Comparison of ENCODE assay signal across 1 cellular context in the genomic region with DNA sequence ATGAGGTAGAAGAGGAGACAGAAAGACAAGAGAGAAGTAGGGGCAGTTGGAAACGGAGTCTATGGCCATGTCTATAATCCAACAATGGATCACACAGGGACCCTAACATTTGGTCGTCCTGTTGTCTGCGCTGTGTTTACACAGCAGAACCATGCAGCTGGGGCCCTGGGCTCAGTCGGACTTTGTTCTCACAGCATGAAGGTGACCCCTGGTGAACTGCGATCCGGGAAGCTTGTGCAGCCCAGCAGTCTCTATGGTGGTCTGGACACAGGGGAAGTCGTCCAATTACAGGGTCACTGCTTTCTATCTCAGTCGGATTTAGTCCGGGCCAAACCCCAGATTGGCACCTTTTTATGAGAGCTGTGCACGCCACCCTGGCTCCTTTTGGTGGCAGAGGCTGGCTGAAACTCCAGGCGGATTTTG.
TF ChIP-seq lines count a peak whose summit lies in the region.

No MANE protein-coding gene starts in this region.

TF ChIP-seq in HepG2, 621 proteins besides CTCF, POLR2A, EP300 and RAD21 (continued from another document and continues in another):
- TF ChIP-seq, protein P1, sequence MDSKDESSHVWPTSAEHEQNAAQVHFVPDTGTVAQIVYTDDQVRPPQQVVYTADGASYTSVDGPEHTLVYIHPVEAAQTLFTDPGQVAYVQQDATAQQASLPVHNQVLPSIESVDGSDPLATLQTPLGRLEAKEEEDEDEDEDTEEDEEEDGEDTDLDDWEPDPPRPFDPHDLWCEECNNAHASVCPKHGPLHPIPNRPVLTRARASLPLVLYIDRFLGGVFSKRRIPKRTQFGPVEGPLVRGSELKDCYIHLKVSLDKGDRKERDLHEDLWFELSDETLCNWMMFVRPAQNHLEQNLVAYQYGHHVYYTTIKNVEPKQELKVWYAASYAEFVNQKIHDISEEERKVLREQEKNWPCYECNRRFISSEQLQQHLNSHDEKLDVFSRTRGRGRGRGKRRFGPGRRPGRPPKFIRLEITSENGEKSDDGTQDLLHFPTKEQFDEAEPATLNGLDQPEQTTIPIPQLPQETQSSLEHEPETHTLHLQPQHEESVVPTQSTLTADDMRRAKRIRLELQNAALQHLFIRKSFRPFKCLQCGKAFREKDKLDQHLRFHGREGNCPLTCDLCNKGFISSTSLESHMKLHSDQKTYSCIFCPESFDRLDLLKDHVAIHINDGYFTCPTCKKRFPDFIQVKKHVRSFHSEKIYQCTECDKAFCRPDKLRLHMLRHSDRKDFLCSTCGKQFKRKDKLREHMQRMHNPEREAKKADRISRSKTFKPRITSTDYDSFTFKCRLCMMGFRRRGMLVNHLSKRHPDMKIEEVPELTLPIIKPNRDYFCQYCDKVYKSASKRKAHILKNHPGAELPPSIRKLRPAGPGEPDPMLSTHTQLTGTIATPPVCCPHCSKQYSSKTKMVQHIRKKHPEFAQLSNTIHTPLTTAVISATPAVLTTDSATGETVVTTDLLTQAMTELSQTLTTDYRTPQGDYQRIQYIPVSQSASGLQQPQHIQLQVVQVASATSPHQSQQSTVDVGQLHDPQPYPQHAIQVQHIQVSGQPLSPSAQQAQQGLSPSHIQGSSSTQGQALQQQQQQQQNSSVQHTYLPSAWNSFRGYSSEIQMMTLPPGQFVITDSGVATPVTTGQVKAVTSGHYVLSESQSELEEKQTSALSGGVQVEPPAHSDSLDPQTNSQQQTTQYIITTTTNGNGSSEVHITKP (CRISPR knock-in tag; IDR thresholded peaks at IDR 0.05; ENCODE audit: low read depth) = peak; percentile 91
- TF ChIP-seq PHF8 (CRISPR knock-in tag; IDR thresholded peaks at IDR 0.05) (peak; percentile 62), ZNF17 (CRISPR knock-in tag; IDR thresholded peaks at IDR 0.05) (no peak), ZNF891 (CRISPR knock-in tag; IDR thresholded peaks at IDR 0.05) (peak; percentile 76; the same call in 1 of the 2 replicates), ZBTB3 (CRISPR knock-in tag; IDR thresholded peaks at IDR 0.05; ENCODE audit: borderline replicate concordance, low read depth) (peak; percentile 64; the same call in 1 of the 2 replicates), ZNF430 (CRISPR knock-in tag; IDR thresholded peaks at IDR 0.05) (no peak), ZNF670 (CRISPR knock-in tag; IDR thresholded peaks at IDR 0.05; ENCODE audit: borderline replicate concordance) (peak; percentile 89), ZFAT (CRISPR knock-in tag; conservative IDR thresholded peaks at IDR 0.05) (no peak), ZNF225 (CRISPR knock-in tag; IDR thresholded peaks at IDR 0.05) (peak; percentile 82; the same call in 1 of the 2 replicates), ZBTB8A (CRISPR knock-in tag; IDR thresholded peaks at IDR 0.05; ENCODE audit: borderline replicate concordance, low read depth) (no peak), ZSCAN30 (CRISPR knock-in tag; IDR thresholded peaks at IDR 0.05) (no peak), ZNF772 (CRISPR knock-in tag; IDR thresholded peaks at IDR 0.05) (peak; percentile 88; the same call in 1 of the 2 replicates), MAFF (IDR thresholded peaks at IDR 0.05; ENCODE audit: low read depth, low read length) (no peak), ZBTB37 (CRISPR knock-in tag; IDR thresholded peaks at IDR 0.05) (peak; percentile 54; the same call in 1 of the 2 replicates), FOXP1 (IDR thresholded peaks at IDR 0.05) (peak; percentile 83), FOXP1 (CRISPR knock-in tag; IDR thresholded peaks at IDR 0.05) (peak; percentile 99), HNRNPK (IDR thresholded peaks at IDR 0.05; ENCODE audit: low read depth, low read length, poor library complexity, severe bottlenecking) (no peak), KDM2A (CRISPR knock-in tag; IDR thresholded peaks at IDR 0.05; ENCODE audit: borderline replicate concordance, low read depth) (peak; percentile 90), GABPB1 (CRISPR knock-in tag; IDR thresholded peaks at IDR 0.05) (peak; percentile 66), PLSCR1 (CRISPR knock-in tag; IDR thresholded peaks at IDR 0.05; ENCODE audit: borderline replicate concordance) (no peak), SOX6 (IDR thresholded peaks at IDR 0.05) (no peak), SOX6 (CRISPR knock-in tag; IDR thresholded peaks at IDR 0.05) (peak; percentile 98), RORA (CRISPR knock-in tag; IDR thresholded peaks at IDR 0.05) (no peak), MATR3 (CRISPR knock-in tag; IDR thresholded peaks at IDR 0.05) (no peak), YEATS4 (CRISPR knock-in tag; IDR thresholded peaks at IDR 0.05; ENCODE audit: borderline replicate concordance) (peak; percentile 92), RELA (CRISPR knock-in tag; IDR thresholded peaks at IDR 0.05) (no peak), ZNF331 (CRISPR knock-in tag; IDR thresholded peaks at IDR 0.05) (peak; percentile 98), ETV5 (CRISPR knock-in tag; IDR thresholded peaks at IDR 0.05; ENCODE audit: borderline replicate concordance) (peak; percentile 80), ARID2 (CRISPR knock-in tag; IDR thresholded peaks at IDR 0.05; ENCODE audit: borderline replicate concordance) (peak; percentile 95), NKX3-1 (CRISPR knock-in tag; IDR thresholded peaks at IDR 0.05) (peak; percentile 44; the same call in 1 of the 2 replicates), ZFP1 (CRISPR knock-in tag; IDR thresholded peaks at IDR 0.05) (peak; percentile 69; the same call in 1 of the 2 replicates), RFX1 (IDR thresholded peaks at IDR 0.05) (no peak), GLMP (CRISPR knock-in tag; IDR thresholded peaks at IDR 0.05; ENCODE audit: borderline replicate concordance) (no peak), ZNF549 (CRISPR knock-in tag; IDR thresholded peaks at IDR 0.05) (no peak), SRSF9 (IDR thresholded peaks at IDR 0.05; ENCODE audit: borderline replicate concordance, insufficient read depth, low read depth, low read length, poor library complexity, severe bottlenecking) (no peak), ZNF83 (CRISPR knock-in tag; IDR thresholded peaks at IDR 0.05; ENCODE audit: borderline replicate concordance) (peak; percentile 95; the same call in 1 of the 2 replicates), RXRA (CRISPR knock-in tag; IDR thresholded peaks at IDR 0.05) (peak; percentile 100), MZF1 (CRISPR knock-in tag; IDR thresholded peaks at IDR 0.05; ENCODE audit: borderline replicate concordance) (no peak), ZNF138 (CRISPR knock-in tag; IDR thresholded peaks at IDR 0.05; ENCODE audit: low read depth) (no peak), STAG1 (CRISPR knock-in tag; IDR thresholded peaks at IDR 0.05) (peak; percentile 58), FOXJ3 (CRISPR knock-in tag; IDR thresholded peaks at IDR 0.05; ENCODE audit: borderline replicate concordance) (peak; percentile 97), EED (CRISPR knock-in tag; IDR thresholded peaks at IDR 0.05) (no peak), ZUFSP (CRISPR knock-in tag; IDR thresholded peaks at IDR 0.05; ENCODE audit: borderline replicate concordance) (no peak), AKNA (CRISPR knock-in tag; IDR thresholded peaks at IDR 0.05; ENCODE audit: borderline replicate concordance) (peak; percentile 50; the same call in 1 of the 2 replicates), ZNF563 (CRISPR knock-in tag; IDR thresholded peaks at IDR 0.05) (no peak), SMAD1 (CRISPR knock-in tag; IDR thresholded peaks at IDR 0.05; ENCODE audit: borderline replicate concordance, low read depth) (0 out of 2 replicates have a peak, but pooled peaks have one; percentile 85), MAZ (IDR thresholded peaks at IDR 0.05; ENCODE audit: borderline replicate concordance, low read depth, low read length) (no peak), MAZ (CRISPR knock-in tag; IDR thresholded peaks at IDR 0.05; ENCODE audit: low read depth) (0 out of 2 replicates have a peak, but pooled peaks have one; percentile 1), ZNF766 (CRISPR knock-in tag; IDR thresholded peaks at IDR 0.05; ENCODE audit: borderline replicate concordance) (peak; percentile 77; the same call in 1 of the 2 replicates), ZNF350 (CRISPR knock-in tag; IDR thresholded peaks at IDR 0.05; ENCODE audit: borderline replicate concordance, low read depth) (peak; percentile 94), ZNF367 (CRISPR knock-in tag; IDR thresholded peaks at IDR 0.05; ENCODE audit: borderline replicate concordance) (no peak), JUNB (CRISPR knock-in tag; IDR thresholded peaks at IDR 0.05; ENCODE audit: borderline replicate concordance) (no peak), ATF7-NPFF (CRISPR knock-in tag; IDR thresholded peaks at IDR 0.05; ENCODE audit: low read depth) (no peak)
- TF ChIP-seq, protein P2, sequence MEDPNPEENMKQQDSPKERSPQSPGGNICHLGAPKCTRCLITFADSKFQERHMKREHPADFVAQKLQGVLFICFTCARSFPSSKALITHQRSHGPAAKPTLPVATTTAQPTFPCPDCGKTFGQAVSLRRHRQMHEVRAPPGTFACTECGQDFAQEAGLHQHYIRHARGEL (CRISPR knock-in tag; IDR thresholded peaks at IDR 0.05) = no peak
- TF ChIP-seq, protein P3, sequence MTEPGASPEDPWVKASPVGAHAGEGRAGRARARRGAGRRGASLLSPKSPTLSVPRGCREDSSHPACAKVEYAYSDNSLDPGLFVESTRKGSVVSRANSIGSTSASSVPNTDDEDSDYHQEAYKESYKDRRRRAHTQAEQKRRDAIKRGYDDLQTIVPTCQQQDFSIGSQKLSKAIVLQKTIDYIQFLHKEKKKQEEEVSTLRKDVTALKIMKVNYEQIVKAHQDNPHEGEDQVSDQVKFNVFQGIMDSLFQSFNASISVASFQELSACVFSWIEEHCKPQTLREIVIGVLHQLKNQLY (CRISPR knock-in tag; IDR thresholded peaks at IDR 0.05) = peak; percentile 97
- TF ChIP-seq, protein P4, sequence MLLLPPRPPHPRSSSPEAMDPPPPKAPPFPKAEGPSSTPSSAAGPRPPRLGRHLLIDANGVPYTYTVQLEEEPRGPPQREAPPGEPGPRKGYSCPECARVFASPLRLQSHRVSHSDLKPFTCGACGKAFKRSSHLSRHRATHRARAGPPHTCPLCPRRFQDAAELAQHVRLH (CRISPR knock-in tag; IDR thresholded peaks at IDR 0.05; ENCODE audit: borderline replicate concordance, low read depth) = peak; percentile 94
